ENCODE assay signal across 9 cellular contexts in the genomic region with DNA sequence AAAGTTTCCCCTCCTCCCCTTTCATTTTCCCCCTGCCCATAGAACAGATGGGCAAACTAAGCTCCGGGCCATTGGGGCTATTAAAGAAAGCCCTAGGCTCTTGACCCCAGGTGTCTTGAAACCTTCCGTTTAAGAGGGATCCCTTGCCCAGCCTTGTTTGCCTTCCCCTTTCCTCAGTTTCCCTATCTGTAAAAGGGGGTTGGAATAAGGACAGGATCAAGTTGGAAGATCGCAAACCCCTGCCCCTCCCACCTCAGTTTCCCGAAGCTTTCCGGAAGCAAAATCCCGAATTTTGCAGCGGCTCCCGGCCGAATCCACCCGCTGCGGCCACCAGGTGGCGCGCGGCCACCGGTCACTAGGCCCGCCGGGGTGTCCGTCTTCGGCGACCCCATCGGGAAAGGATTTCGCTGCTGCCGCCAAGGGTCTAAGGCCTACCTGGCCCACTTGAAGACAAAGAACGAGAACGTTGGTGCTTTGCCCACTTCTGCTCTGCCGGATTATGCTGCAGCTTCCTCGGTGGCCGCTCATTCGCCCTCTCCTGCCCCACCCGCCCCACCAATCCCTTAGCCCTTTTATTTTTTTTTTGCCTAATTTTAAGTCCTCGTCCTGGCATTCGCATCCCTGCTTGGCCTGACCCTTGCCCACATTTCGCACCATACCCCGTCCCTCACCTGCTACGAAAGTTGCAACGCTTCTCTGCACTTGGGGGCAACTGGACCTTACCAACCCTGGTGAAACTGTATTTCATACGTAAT. TPM values are rescaled to one million over a fixed set of nuclear protein-coding genes. Genes with fewer than 3 reads are reported as not detected.
DNase-seq lines count a peak whose midpoint lies in the region; ATAC-seq and TF ChIP-seq lines count a peak whose summit lies in the region.
"Had no signal": no experiment of that assay in that cellular context is flagged by ENCODE, and none has a peak within 500 bp of the region (broad histone marks: within the 10 kb centered on the region; RNA-seq: fewer than 3 reads in every experiment).

No MANE protein-coding gene starts in this region.

- no peaks in the 10 kb centered on the region for H3F3A ChIP-seq in PC-3 (ENCODE audit: low read length, unreplicated experiment)

- POLR2A ChIA-PET in HEK293 (lab: Yijun Ruan, JAX), result interaction anchor here (0.8 to 11.9 kb wide), 8 partner anchors 11 to 469 kb away, joined by 3 to 201 read pairs (median 6); a partner anchor contains a TSS
- POLR2A ChIA-PET in PC-3 (lab: Charles Lee; ENCODE audit: unreplicated experiment), result no interaction called here

- no peak overlapping the region for H3K27ac ChIP-seq in CD4-positive, CD25-positive, alpha-beta regulatory T cell (ENCODE audit: insufficient read depth, low read length, poor library complexity, severe bottlenecking)
- no peak overlapping the region for H3K27ac ChIP-seq in HEK293 (ENCODE audit: extremely low read depth, low read depth, low read length)
- H3K27ac ChIP-seq in PC-3 (ENCODE audit: low read length), result no peak overlapping the region
- no peak overlapping the region for H3K27ac ChIP-seq in ovary

- peak overlapping the region; percentile 66; the same call in 1 of the 2 replicates for H3K9ac ChIP-seq in PC-3 (ENCODE audit: low read length)

- peak overlapping the region; percentile 81 for H3K4me3 ChIP-seq in CD4-positive, CD25-positive, alpha-beta regulatory T cell (ENCODE audit: low read depth, low read length)
- peak overlapping the region; percentile 40 for H3K4me3 ChIP-seq in HEK293 (ENCODE audit: low read depth, low read length)
- peak overlapping the region; percentile 84 for H3K4me3 ChIP-seq in PC-3 (ENCODE audit: low read length)
- H3K4me3 ChIP-seq in ovary, result peak overlapping the region; percentile 89

- H3K4me2 ChIP-seq in PC-3 (ENCODE audit: low read length), result peak overlapping the region; percentile 84

- H4K20me1 ChIP-seq in PC-3 (ENCODE audit: low read length), result 0 out of 2 replicates have a peak, but pooled peaks cover 4% of the 10 kb centered on the region

- no peak for TF ChIP-seq POLR2A in ovary (IDR thresholded peaks at IDR 0.05)

- TF ChIP-seq CTCF in HEK293 (tag by site-specific recombination; IDR thresholded peaks at IDR 0.05) (peak; percentile 87), PC-3 (conservative IDR thresholded peaks at IDR 0.05; ENCODE audit: low read depth, low read length) (peak; percentile 84), ovary (IDR thresholded peaks at IDR 0.05) (peak; percentile 92 to 99 (median 96))

- no peak for TF ChIP-seq EP300 in ovary (IDR thresholded peaks at IDR 0.05)

- H3K4me1 ChIP-seq in CD4-positive, CD25-positive, alpha-beta regulatory T cell (ENCODE audit: control insufficient read depth, insufficient read depth, low read length, poor library complexity, severe bottlenecking), result peaks cover 39% of the 10 kb centered on the region
- H3K4me1 ChIP-seq in HEK293 (ENCODE audit: control insufficient read depth, insufficient read depth, low read length), result peaks cover 14% of the 10 kb centered on the region
- 0 out of 2 replicates have a peak, but pooled peaks cover 4% of the 10 kb centered on the region for H3K4me1 ChIP-seq in PC-3 (ENCODE audit: insufficient read depth, low read length)
- no peaks in the 10 kb centered on the region for H3K4me1 ChIP-seq in ovary (ENCODE audit: insufficient read depth)

- DNase-seq in CD4-positive, CD25-positive, alpha-beta regulatory T cell, result peak in 2 of 3 donors; percentile 17 to 34
- DNase-seq in PC-3 (peak; percentile 73), anterior cingulate cortex (lab: John Stamatoyannopoulos, UW) (peak in 51 of 58 donors; percentile 22 to 71 (median 53)), left cardiac atrium (peak; percentile 72), ovary (peak; percentile 64 to 86 (median 77)), activated gamma-delta T cell treated with Interleukin-2 at 50 U/mL for 16 hours (no peak)

- 17 to 19% (median 18%) methylated on average over 37 of the region's 37 CpGs for WGBS in ovary, 3 donors

- H3K9me3 Mint-ChIP-seq in CD4-positive, CD25-positive, alpha-beta regulatory T cell, result no peaks in the 10 kb centered on the region

- peaks cover 67% of the 10 kb centered on the region for H3K27me3 Mint-ChIP-seq in CD4-positive, CD25-positive, alpha-beta regulatory T cell

- peaks cover 5 to 56% (median 36%) of the 10 kb centered on the region in 4 donors for H3K4me1 Mint-ChIP-seq in CD4-positive, CD25-positive, alpha-beta regulatory T cell

- peaks cover 34% of the 10 kb centered on the region for H3K79me2 ChIP-seq in PC-3 (ENCODE audit: low read length)

- no TSS peak for BruUV-seq in PC-3 (replicated peaks; lab: Mats Ljungman, UMichigan)

- CTCF ChIA-PET in HEK293 (lab: Yijun Ruan, JAX), result interaction anchor here (0.6 to 16.2 kb wide), 41 partner anchors 8 to 591 kb away, joined by 3 to 1257 read pairs (median 5); a partner anchor contains a TSS
- CTCF ChIA-PET in PC-3 (lab: Charles Lee), result interaction anchor here (0.8 to 3.6 kb wide), 3 partner anchors 22 to 85 kb away, joined by 3 to 58 read pairs (median 3); a partner anchor contains a TSS

- no peaks in the 10 kb centered on the region for H3K9me3 ChIP-seq in CD4-positive, CD25-positive, alpha-beta regulatory T cell (ENCODE audit: control insufficient read depth in 2 of 2, low read length in 2 of 2)
- no peaks in the 10 kb centered on the region for H3K9me3 ChIP-seq in HEK293 (ENCODE audit: control insufficient read depth, insufficient read depth, low read depth, low read length)
- no peaks in the 10 kb centered on the region for H3K9me3 ChIP-seq in PC-3 (ENCODE audit: low read length)
- H3K9me3 ChIP-seq in ovary, result no peaks in the 10 kb centered on the region

- peak overlapping the region; percentile 78 for H2AFZ ChIP-seq in PC-3 (ENCODE audit: low read length)

- ATAC-seq in CD4-positive, CD25-positive, alpha-beta regulatory T cell (ENCODE audit: low read depth in 2 of 2), result no peak
- ATAC-seq in PC-3 (peak; percentile 7; the same call in 1 of the 2 replicates), left cardiac atrium (peak; percentile 21 to 37), HG02610 (IDR thresholded peaks at IDR 0.05; ENCODE audit: unreplicated experiment) (no peak)

- no peaks in the 10 kb centered on the region for H3K36me3 Mint-ChIP-seq in CD4-positive, CD25-positive, alpha-beta regulatory T cell

- H3K36me3 ChIP-seq in CD4-positive, CD25-positive, alpha-beta regulatory T cell (ENCODE audit: control insufficient read depth, insufficient read depth, low read length), result no peaks in the 10 kb centered on the region
- no peaks in the 10 kb centered on the region for H3K36me3 ChIP-seq in HEK293 (ENCODE audit: control insufficient read depth in 2 of 2, insufficient read depth in 1 of 2, low read length in 2 of 2)
- no peaks in the 10 kb centered on the region for H3K36me3 ChIP-seq in PC-3 (ENCODE audit: low read depth, low read length)
- no peaks in the 10 kb centered on the region for H3K36me3 ChIP-seq in ovary

- H3K27ac Mint-ChIP-seq in CD4-positive, CD25-positive, alpha-beta regulatory T cell, result peak overlapping the region in 2 of 3 donors; percentile 74 to 86

- H3K4me3 Mint-ChIP-seq in CD4-positive, CD25-positive, alpha-beta regulatory T cell, result peak overlapping the region; percentile 88 to 96 (median 95)

- intact Hi-C loops in PC-3 (cut with micrococcal nuclease), result loop anchor here (1.0 to 5.0 kb wide), 2 partner anchors 122 to 600 kb away; no protein-coding TSS in a partner anchor
- intact Hi-C loops in left cardiac atrium (cut with DNase I), result loop anchor here (2.0 to 10.0 kb wide), 2 partner anchors 81 to 603 kb away; a partner anchor contains a TSS
- intact Hi-C loops in ovary (cut with DNase I), result loop anchor here in 3 of 4 donors (1.0 to 10.0 kb wide), 5 partner anchors 81 to 605 kb away; a partner anchor contains a TSS

- peaks cover 34% of the 10 kb centered on the region for H3K27me3 ChIP-seq in CD4-positive, CD25-positive, alpha-beta regulatory T cell (ENCODE audit: control insufficient read depth, insufficient read depth, low read length)
- no peaks in the 10 kb centered on the region for H3K27me3 ChIP-seq in PC-3 (ENCODE audit: low read length)
- no peaks in the 10 kb centered on the region for H3K27me3 ChIP-seq in ovary

- H3K9me2 ChIP-seq in PC-3 (replicated peaks; ENCODE audit: low read length), result no peaks in the 10 kb centered on the region

TF ChIP-seq in HEK293, 187 proteins besides CTCF, POLR2A, EP300 and RAD21 (continues in another document):
- no peak for TF ChIP-seq ZNF610 (tag by site-specific recombination; IDR thresholded peaks at IDR 0.05; ENCODE audit: borderline replicate concordance)
- TF ChIP-seq, protein P1, sequence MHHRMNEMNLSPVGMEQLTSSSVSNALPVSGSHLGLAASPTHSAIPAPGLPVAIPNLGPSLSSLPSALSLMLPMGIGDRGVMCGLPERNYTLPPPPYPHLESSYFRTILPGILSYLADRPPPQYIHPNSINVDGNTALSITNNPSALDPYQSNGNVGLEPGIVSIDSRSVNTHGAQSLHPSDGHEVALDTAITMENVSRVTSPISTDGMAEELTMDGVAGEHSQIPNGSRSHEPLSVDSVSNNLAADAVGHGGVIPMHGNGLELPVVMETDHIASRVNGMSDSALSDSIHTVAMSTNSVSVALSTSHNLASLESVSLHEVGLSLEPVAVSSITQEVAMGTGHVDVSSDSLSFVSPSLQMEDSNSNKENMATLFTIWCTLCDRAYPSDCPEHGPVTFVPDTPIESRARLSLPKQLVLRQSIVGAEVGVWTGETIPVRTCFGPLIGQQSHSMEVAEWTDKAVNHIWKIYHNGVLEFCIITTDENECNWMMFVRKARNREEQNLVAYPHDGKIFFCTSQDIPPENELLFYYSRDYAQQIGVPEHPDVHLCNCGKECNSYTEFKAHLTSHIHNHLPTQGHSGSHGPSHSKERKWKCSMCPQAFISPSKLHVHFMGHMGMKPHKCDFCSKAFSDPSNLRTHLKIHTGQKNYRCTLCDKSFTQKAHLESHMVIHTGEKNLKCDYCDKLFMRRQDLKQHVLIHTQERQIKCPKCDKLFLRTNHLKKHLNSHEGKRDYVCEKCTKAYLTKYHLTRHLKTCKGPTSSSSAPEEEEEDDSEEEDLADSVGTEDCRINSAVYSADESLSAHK (tag by site-specific recombination; IDR thresholded peaks at IDR 0.05), result peak; percentile 10; the same call in 1 of the 2 replicates

RNA-seq across cellular contexts. Expression of a gene that starts 0.9 kb away (rescaled TPM):
- 0.05 TPM for total RNA-seq in CD4-positive, CD25-positive, alpha-beta regulatory T cell
- not detected for polyA plus RNA-seq in CD4-positive, CD25-positive, alpha-beta regulatory T cell
- total RNA-seq in PC-3 (2014; rRNA removed) (0.77 and 1.6 TPM in 2 replicates), left cardiac atrium (1 to 10 TPM; 1.2 to 1.3 TPM), ovary (1 to 10 TPM in 3 of 7 donors, under 1 TPM in 4; 0.57 to 1.7 (median 1.00) TPM)
- 1 to 10 TPM in 1 of 2 donors, under 1 TPM in 1; 0.29 to 1.5 TPM for polyA plus RNA-seq in ovary

RNA-seq across cellular contexts. Expression of a gene that starts 4.9 kb away (rescaled TPM):
- not detected for total RNA-seq in CD4-positive, CD25-positive, alpha-beta regulatory T cell
- polyA plus RNA-seq in CD4-positive, CD25-positive, alpha-beta regulatory T cell, result not detected
- total RNA-seq in PC-3 (2014; rRNA removed) (3.4 and 4.7 TPM in 2 replicates), left cardiac atrium (10 to 100 TPM; 19.4 to 24.6 TPM), ovary (10 to 100 TPM; 14.7 to 63.4 (median 52.8) TPM)
- polyA plus RNA-seq in ovary, result 10 to 100 TPM; 25.2 to 27.2 TPM
- total RNA-seq: T-helper 2 cell treated with Interferon-gamma antibody and Interleukin-4, amounts not matched to agents 100 ng/mL and 5 ng/mL, for 36 hours had no signal

Comparison
In these comparisons a context has a peak if more than half of its experiments do, and no peak if none do; other contexts are left out.
1. ATAC-seq: peak in PC-3 (single experiment) and left cardiac atrium (2 of 2); none in CD4-positive, CD25-positive, alpha-beta regulatory T cell (0 of 2) and HG02610 (single experiment).
2. Peak in every context shown above with its lines, with median percentiles within 50 percentile points of each other: H3K4me3 ChIP-seq and CTCF ChIP-seq.